Comparison of ENCODE assay signal across 8 cellular contexts in genomic region chr19:42075616-42076374, GRCh38. TPM values are rescaled to one million over a fixed set of nuclear protein-coding genes. Genes with fewer than 3 reads are reported as not detected.
DNase-seq lines count a peak whose midpoint lies in the region; ATAC-seq and TF ChIP-seq lines count a peak whose summit lies in the region.

Gene ZNF574 (plus strand): TSS chr19:42076166. CDS start chr19:42078607, 2,441 bp downstream.

- in situ Hi-C loops in ACHN (cut with HindIII; ENCODE audit: low pct_ligation_motif_present, low pct_unique_long_range_greater_than_20kb, low sequenced_read_pairs) = no loop called here
- in situ Hi-C loops in mammary epithelial cell (cut with MboI; ENCODE audit: low sequenced_read_pairs in 2 of 2) = no loop called here

- no peaks in the 10 kb centered on the region for H3K9me3 ChIP-seq in WERI-Rb-1 (ENCODE audit: severe bottlenecking)
- no peaks in the 10 kb centered on the region for H3K9me3 ChIP-seq in mammary epithelial cell (replicated peaks; ENCODE audit: insufficient read depth, low read length)
- H3K9me3 ChIP-seq in iPS-18c (ENCODE audit: control insufficient read depth, insufficient read depth, low read length) = no peaks in the 10 kb centered on the region
- no peaks in the 10 kb centered on the region for H3K9me3 ChIP-seq in skeletal muscle tissue (ENCODE audit: control insufficient read depth in 3 of 3, low read length in 3 of 3)

- no TSS peak for BruUV-seq in mammary epithelial cell (replicated peaks; lab: Mats Ljungman, UMichigan)

- H3K27me3 ChIP-seq in WERI-Rb-1 (ENCODE audit: insufficient read depth, low read depth, severe bottlenecking) (no peaks in the 10 kb centered on the region), mammary epithelial cell (ENCODE audit: insufficient read depth, low read length) (no peaks in the 10 kb centered on the region), skeletal muscle tissue (ENCODE audit: control insufficient read depth in 3 of 3, insufficient read depth in 3 of 3, low read length in 3 of 3) (no peaks in the 10 kb centered on the region)

- intact Hi-C loops in mammary epithelial cell (cut with micrococcal nuclease) = loop anchor here (1.0 to 5.0 kb wide), 4 partner anchors 24 to 188 kb away; partner anchors contain the start of gene RABAC1

- H3K79me2 ChIP-seq in mammary epithelial cell (ENCODE audit: insufficient read depth, low read length) = peaks cover 48% of the 10 kb centered on the region

- peaks cover 27% of the 10 kb centered on the region for H3K36me3 ChIP-seq in WERI-Rb-1
- H3K36me3 ChIP-seq in mammary epithelial cell (ENCODE audit: insufficient read depth, low read length) = peaks cover 19% of the 10 kb centered on the region
- peaks cover 24% of the 10 kb centered on the region in 3 donors for H3K36me3 ChIP-seq in skeletal muscle tissue (ENCODE audit: control insufficient read depth in 3 of 3, insufficient read depth in 3 of 3, low read length in 3 of 3)

- ATAC-seq in GM18873 (IDR thresholded peaks at IDR 0.05; ENCODE audit: low FRiP score, unreplicated experiment) (peak; percentile 94), HG03139 (IDR thresholded peaks at IDR 0.05; ENCODE audit: unreplicated experiment) (peak; percentile 93)

- peak within 1 kb of the TSS; percentile 94 for H3K27ac ChIP-seq in WERI-Rb-1
- H3K27ac ChIP-seq in mammary epithelial cell (ENCODE audit: insufficient read depth, low read depth, low read length) = peak within 1 kb of the TSS; percentile 94
- H3K27ac ChIP-seq in skeletal muscle tissue (ENCODE audit: low read depth, low read length) = peak within 1 kb of the TSS; percentile 99

- H3K9ac ChIP-seq in mammary epithelial cell (ENCODE audit: insufficient read depth, low read length) (peak within 1 kb of the TSS; percentile 98), skeletal muscle tissue (ENCODE audit: low read depth in 1 of 3, low read length in 3 of 3) (peak within 1 kb of the TSS; percentile 99)

- DNase-seq in ACHN (peak; percentile 98), NCI-H2227 (lab: John Stamatoyannopoulos, UW; ENCODE audit: unreplicated experiment) (peak; percentile 100), WERI-Rb-1 (peak; percentile 99), mammary epithelial cell (peak; percentile 100)

- peak within 1 kb of the TSS; percentile 93 for H3K4me2 ChIP-seq in mammary epithelial cell (ENCODE audit: insufficient read depth, low read depth, low read length)

- CTCF ChIA-PET in mammary epithelial cell (lab: Charles Lee; ENCODE audit: low non-redundant PET) = no interaction called here

- H3K4me1 ChIP-seq in mammary epithelial cell (ENCODE audit: insufficient read depth, low read length) (peaks cover 29% of the 10 kb centered on the region), skeletal muscle tissue (ENCODE audit: control insufficient read depth in 3 of 3, insufficient read depth in 3 of 3, low read length in 3 of 3) (peaks cover 11 to 21% (median 18%) of the 10 kb centered on the region in 3 donors)

- H4K20me1 ChIP-seq in mammary epithelial cell (ENCODE audit: insufficient read depth, low read length) = peaks cover 4% of the 10 kb centered on the region

- dilution Hi-C loops in mammary epithelial cell (cut with HindIII; ENCODE audit: low sequenced_read_pairs) = no loop called here

- 4% methylated on average over 56 of the region's 80 CpGs for WGBS in mammary epithelial cell (ENCODE audit: low coverage, missing lambda C conversion rate)

- H3K4me3 ChIP-seq in WERI-Rb-1 (ENCODE audit: low read depth, low read length) (peak within 1 kb of the TSS; percentile 93), mammary epithelial cell (replicated peaks in 1 of 3; ENCODE audit: insufficient read depth in 1 of 3, low read depth in 2 of 3, low read length in 3 of 3) (peak within 1 kb of the TSS; percentile 83 to 89 (median 86)), iPS-18c (ENCODE audit: insufficient read depth, low read depth, low read length) (peak within 1 kb of the TSS; percentile 94), skeletal muscle tissue (ENCODE audit: low read length in 3 of 3) (peak within 1 kb of the TSS; percentile 91 to 94 (median 94))

- peak within 1 kb of the TSS; percentile 88 for H2AFZ ChIP-seq in mammary epithelial cell (ENCODE audit: low read depth, low read length)

- TF ChIP-seq CTCF in WERI-Rb-1 (IDR thresholded peaks at IDR 0.05; ENCODE audit: low read depth, low read length) (no peak), mammary epithelial cell (conservative IDR thresholded peaks at IDR 0.05 in 1 of 2, IDR thresholded peaks at IDR 0.05 in 1 of 2; ENCODE audit: extremely low read depth in 1 of 2, insufficient read depth in 1 of 2, low read depth in 1 of 2, low read length in 2 of 2) (no peak)

RNA-seq across cellular contexts. Expression of gene ZNF574, which starts in this region (rescaled TPM):
- total RNA-seq in mammary epithelial cell (10 to 100 TPM; 16.8 to 19.7 TPM), skeletal muscle tissue (7.8 TPM)
- polyA plus RNA-seq in mammary epithelial cell = 16.6 TPM
- 20.6 TPM for polyA minus RNA-seq in mammary epithelial cell

Comparison
In these comparisons a context has a peak if more than half of its experiments do, and no peak if none do; other contexts are left out.
1. Peak in every context shown above with its lines: DNase-seq, ATAC-seq, H3K4me3 ChIP-seq and H3K27ac ChIP-seq.